Comparison of ENCODE assay signal across 12 cellular contexts in the genomic region with DNA sequence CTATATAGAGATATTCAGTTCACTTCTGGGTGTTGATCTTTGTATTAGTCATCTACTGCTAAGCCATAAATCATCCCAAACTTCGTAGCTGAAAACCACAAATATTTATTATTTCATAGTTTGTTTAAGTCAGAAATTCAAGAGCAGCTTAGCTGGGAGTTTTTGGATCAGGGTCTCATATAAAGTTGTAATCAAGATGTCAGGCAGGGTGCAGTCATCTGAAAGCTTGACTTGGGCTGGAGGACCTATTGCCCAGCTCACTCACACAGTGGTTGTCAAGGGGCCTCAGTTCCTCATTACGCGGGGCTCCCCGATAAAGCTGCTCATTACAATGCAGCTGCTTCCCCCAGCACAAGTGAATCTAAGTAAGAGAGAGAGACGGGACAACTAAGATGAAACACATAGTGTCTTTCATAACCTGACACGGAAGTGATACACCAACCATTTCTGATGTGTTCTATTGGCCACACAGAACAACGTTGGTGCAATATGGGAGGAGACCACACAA. TPM values are rescaled to one million over a fixed set of nuclear protein-coding genes. Genes with fewer than 3 reads are reported as not detected.
DNase-seq lines count a peak whose midpoint lies in the region; ATAC-seq and TF ChIP-seq lines count a peak whose summit lies in the region.
"Had no signal": no experiment of that assay in that cellular context is flagged by ENCODE, and none has a peak within 500 bp of the region (broad histone marks: within the 10 kb centered on the region; RNA-seq: fewer than 3 reads in every experiment).

No MANE protein-coding gene starts in this region.

- H3K4me3 Mint-ChIP-seq in activated CD4-positive, alpha-beta T cell treated with anti-CD3 and anti-CD28 coated beads, Interleukin-2, amount 10 ng/mL, durations not matched to agents 7 days and 5 days, result no peak overlapping the region

- no peak overlapping the region for H3K9ac ChIP-seq in SK-N-MC (ENCODE audit: insufficient read length)
- peak overlapping the region in 1 of 3 donors; percentile 3 for H3K9ac ChIP-seq in skeletal muscle tissue (ENCODE audit: low read depth in 1 of 3, low read length in 3 of 3)

- 0 out of 2 replicates have a peak, but pooled peaks cover 3% of the 10 kb centered on the region for H3K9me3 ChIP-seq in SK-N-MC (ENCODE audit: low read depth, low read length)
- peaks cover 0 to 2% (median 0%) of the 10 kb centered on the region in 3 donors for H3K9me3 ChIP-seq in skeletal muscle tissue (ENCODE audit: control insufficient read depth in 3 of 3, low read length in 3 of 3)
- H3K9me3 ChIP-seq in body of pancreas, result no peaks in the 10 kb centered on the region

- no peaks in the 10 kb centered on the region for H3K9me3 Mint-ChIP-seq in activated CD4-positive, alpha-beta T cell treated with anti-CD3 and anti-CD28 coated beads, Interleukin-2, amount 10 ng/mL, durations not matched to agents 7 days and 5 days

- H3K36me3 ChIP-seq in SK-N-MC (ENCODE audit: insufficient read depth, low read length) (no peaks in the 10 kb centered on the region), skeletal muscle tissue (ENCODE audit: control insufficient read depth in 3 of 3, insufficient read depth in 3 of 3, low read length in 3 of 3) (peaks cover 7 to 9% (median 7%) of the 10 kb centered on the region in 3 donors), body of pancreas (replicated peaks in 1 of 2; ENCODE audit: insufficient read depth in 1 of 2, low read depth in 2 of 2) (no peaks in the 10 kb centered on the region)
- H3K36me3 ChIP-seq: cardiac muscle cell had no signal

- intact Hi-C loops in body of pancreas (cut with DNase I), result no loop called here
- intact Hi-C loops in Right ventricle myocardium inferior (cut with DNase I), result no loop called here

- H3K27ac Mint-ChIP-seq in activated CD4-positive, alpha-beta T cell treated with anti-CD3 and anti-CD28 coated beads, Interleukin-2, amount 10 ng/mL, durations not matched to agents 7 days and 5 days, result no peak overlapping the region

- H3K4me1 Mint-ChIP-seq in activated CD4-positive, alpha-beta T cell treated with anti-CD3 and anti-CD28 coated beads, Interleukin-2, amount 10 ng/mL, durations not matched to agents 7 days and 5 days, result no peaks in the 10 kb centered on the region

- WGBS in body of pancreas, 2 donors, result 81 to 83% methylated on average over 7 of the region's 7 CpGs

- ATAC-seq in body of pancreas, result no peak
- ATAC-seq in Right ventricle myocardium inferior, result no peak
- ATAC-seq: right cardiac atrium had no signal

- no peak for TF ChIP-seq POLR2A in body of pancreas (IDR thresholded peaks at IDR 0.05)

- peak; percentile 73 for DNase-seq in HS-5 (ENCODE audit: low read depth)
- peak; percentile 32 for DNase-seq in SK-N-MC (ENCODE audit: low read depth, low spot score)
- DNase-seq in fibroblast of mammary gland (ENCODE audit: low read depth), result peak; percentile 88
- DNase-seq in activated CD4-positive, alpha-beta T cell treated with anti-CD3 and anti-CD28 coated beads, Interleukin-2, amount 10 ng/mL, durations not matched to agents 7 days and 5 days, result no peak
- no peak for DNase-seq in body of pancreas
- no peak for DNase-seq in Right ventricle myocardium inferior (ENCODE audit: missing footprints)
- DNase-seq: activated CD4-positive, alpha-beta T cell treated with anti-CD3 and anti-CD28 coated beads for 48 hours; islet precursor cell; NCI-H1105; right cardiac atrium had no signal

- no peaks in the 10 kb centered on the region for H3K36me3 Mint-ChIP-seq in activated CD4-positive, alpha-beta T cell treated with anti-CD3 and anti-CD28 coated beads, Interleukin-2, amount 10 ng/mL, durations not matched to agents 7 days and 5 days (ENCODE audit: low read depth)

- H3K4me1 ChIP-seq in skeletal muscle tissue (ENCODE audit: control insufficient read depth in 3 of 3, insufficient read depth in 3 of 3, low read length in 3 of 3), result peaks cover 17 to 22% (median 17%) of the 10 kb centered on the region in 3 donors
- H3K4me1 ChIP-seq in body of pancreas, result peaks cover 19% of the 10 kb centered on the region

- POLR2A ChIA-PET in activated CD4-positive, alpha-beta T cell treated with anti-CD3 and anti-CD28 coated beads, Interleukin-2, amount 10 ng/mL, durations not matched to agents 7 days and 5 days (lab: Charles Lee), result no interaction called here

- H3K4me3 ChIP-seq in SK-N-MC (no peak overlapping the region), fibroblast of mammary gland (ENCODE audit: control insufficient read depth, low read depth, low read length) (no peak overlapping the region), skeletal muscle tissue (ENCODE audit: low read length in 3 of 3) (no peak overlapping the region), body of pancreas (no peak overlapping the region)
- H3K4me3 ChIP-seq: cardiac muscle cell had no signal

- TF ChIP-seq CTCF in fibroblast of mammary gland (conservative IDR thresholded peaks at IDR 0.05; ENCODE audit: control insufficient read depth, insufficient read depth, low read depth, low read length), result no peak
- TF ChIP-seq CTCF in body of pancreas (IDR thresholded peaks at IDR 0.05), result no peak

- CTCF ChIA-PET in activated CD4-positive, alpha-beta T cell treated with anti-CD3 and anti-CD28 coated beads, Interleukin-2, amount 10 ng/mL, durations not matched to agents 7 days and 5 days (lab: Charles Lee), result no interaction called here

- H3K27me3 ChIP-seq in skeletal muscle tissue (ENCODE audit: control insufficient read depth in 3 of 3, insufficient read depth in 3 of 3, low read length in 3 of 3) (no peaks in the 10 kb centered on the region), body of pancreas (no peaks in the 10 kb centered on the region)
- H3K27me3 ChIP-seq: cardiac muscle cell had no signal

- H3K27ac ChIP-seq in SK-N-MC, result 0 out of 2 replicates have a peak overlapping the region, but pooled peaks have one; percentile 3
- H3K27ac ChIP-seq in skeletal muscle tissue (ENCODE audit: low read depth, low read length), result peak overlapping the region; percentile 58
- no peak overlapping the region for H3K27ac ChIP-seq in body of pancreas
- H3K27ac ChIP-seq: cardiac muscle cell had no signal

- peaks cover 20% of the 10 kb centered on the region for H3K27me3 Mint-ChIP-seq in activated CD4-positive, alpha-beta T cell treated with anti-CD3 and anti-CD28 coated beads, Interleukin-2, amount 10 ng/mL, durations not matched to agents 7 days and 5 days

RNA-seq across cellular contexts. Expression of gene PPP1R3C, which starts 15.7 kb away (rescaled TPM):
- 218 TPM for total RNA-seq in skeletal muscle tissue
- total RNA-seq in activated CD4-positive, alpha-beta T cell treated with anti-CD3 and anti-CD28 coated beads, Interleukin-2, amount 10 ng/mL, durations not matched to agents 7 days and 5 days, result not detected
- total RNA-seq in body of pancreas, result 10 to 100 TPM in 1 of 2 donors, 1 to 10 TPM in 1; 9.6 to 15.6 TPM
- total RNA-seq in Right ventricle myocardium inferior, result 137 TPM

Comparison
In these comparisons a context has a peak if more than half of its experiments do, and no peak if none do; other contexts are left out.
1. DNase-seq: peak in HS-5 (single experiment), SK-N-MC (single experiment) and fibroblast of mammary gland (single experiment); none in activated CD4-positive, alpha-beta T cell treated with anti-CD3 and anti-CD28 coated beads, Interleukin-2, amount 10 ng/mL, durations not matched to agents 7 days and 5 days (single experiment), body of pancreas (0 of 4) and Right ventricle myocardium inferior (single experiment).
2. H3K27ac ChIP-seq: peak in SK-N-MC (single experiment) and skeletal muscle tissue (single experiment); none in body of pancreas (0 of 4).
3. RNA of gene PPP1R3C, which starts 15.7 kb away (total RNA-seq): 218 TPM in skeletal muscle tissue (single experiment), 137 TPM in Right ventricle myocardium inferior (single experiment) and 9.6 to 15.6 TPM in body of pancreas; not detected in activated CD4-positive, alpha-beta T cell treated with anti-CD3 and anti-CD28 coated beads, Interleukin-2, amount 10 ng/mL, durations not matched to agents 7 days and 5 days; every median in the first group is over 10 times any median in the second.